In genomic region chr20:32357869-32358631, GRCh38 we compare ENCODE assay signal across 1 cellular context.
A peak's percentile ranks its signal among the peaks of the same experiment; 100 is the strongest.
TF ChIP-seq lines count a peak whose summit lies in the region.

Gene ASXL1 (plus strand): TSS chr20:32358331. CDS start chr20:32358776, 445 bp downstream.

TF ChIP-seq in HEK293, 187 proteins besides CTCF, POLR2A, EP300 and RAD21 (continued from another document and continues in another):
- no peak for TF ChIP-seq TSHZ1 (tag by site-specific recombination; IDR thresholded peaks at IDR 0.05; ENCODE audit: borderline replicate concordance)
- TF ChIP-seq ZSCAN16 (tag by site-specific recombination; IDR thresholded peaks at IDR 0.05), result no peak
- no peak for TF ChIP-seq TCF7L2 (IDR thresholded peaks at IDR 0.05; ENCODE audit: borderline replicate concordance, low read depth, low read length)
- peak; percentile 20; the same call in 1 of the 2 replicates for TF ChIP-seq OVOL3 (tag by site-specific recombination; IDR thresholded peaks at IDR 0.05)
- TF ChIP-seq, protein P1, sequence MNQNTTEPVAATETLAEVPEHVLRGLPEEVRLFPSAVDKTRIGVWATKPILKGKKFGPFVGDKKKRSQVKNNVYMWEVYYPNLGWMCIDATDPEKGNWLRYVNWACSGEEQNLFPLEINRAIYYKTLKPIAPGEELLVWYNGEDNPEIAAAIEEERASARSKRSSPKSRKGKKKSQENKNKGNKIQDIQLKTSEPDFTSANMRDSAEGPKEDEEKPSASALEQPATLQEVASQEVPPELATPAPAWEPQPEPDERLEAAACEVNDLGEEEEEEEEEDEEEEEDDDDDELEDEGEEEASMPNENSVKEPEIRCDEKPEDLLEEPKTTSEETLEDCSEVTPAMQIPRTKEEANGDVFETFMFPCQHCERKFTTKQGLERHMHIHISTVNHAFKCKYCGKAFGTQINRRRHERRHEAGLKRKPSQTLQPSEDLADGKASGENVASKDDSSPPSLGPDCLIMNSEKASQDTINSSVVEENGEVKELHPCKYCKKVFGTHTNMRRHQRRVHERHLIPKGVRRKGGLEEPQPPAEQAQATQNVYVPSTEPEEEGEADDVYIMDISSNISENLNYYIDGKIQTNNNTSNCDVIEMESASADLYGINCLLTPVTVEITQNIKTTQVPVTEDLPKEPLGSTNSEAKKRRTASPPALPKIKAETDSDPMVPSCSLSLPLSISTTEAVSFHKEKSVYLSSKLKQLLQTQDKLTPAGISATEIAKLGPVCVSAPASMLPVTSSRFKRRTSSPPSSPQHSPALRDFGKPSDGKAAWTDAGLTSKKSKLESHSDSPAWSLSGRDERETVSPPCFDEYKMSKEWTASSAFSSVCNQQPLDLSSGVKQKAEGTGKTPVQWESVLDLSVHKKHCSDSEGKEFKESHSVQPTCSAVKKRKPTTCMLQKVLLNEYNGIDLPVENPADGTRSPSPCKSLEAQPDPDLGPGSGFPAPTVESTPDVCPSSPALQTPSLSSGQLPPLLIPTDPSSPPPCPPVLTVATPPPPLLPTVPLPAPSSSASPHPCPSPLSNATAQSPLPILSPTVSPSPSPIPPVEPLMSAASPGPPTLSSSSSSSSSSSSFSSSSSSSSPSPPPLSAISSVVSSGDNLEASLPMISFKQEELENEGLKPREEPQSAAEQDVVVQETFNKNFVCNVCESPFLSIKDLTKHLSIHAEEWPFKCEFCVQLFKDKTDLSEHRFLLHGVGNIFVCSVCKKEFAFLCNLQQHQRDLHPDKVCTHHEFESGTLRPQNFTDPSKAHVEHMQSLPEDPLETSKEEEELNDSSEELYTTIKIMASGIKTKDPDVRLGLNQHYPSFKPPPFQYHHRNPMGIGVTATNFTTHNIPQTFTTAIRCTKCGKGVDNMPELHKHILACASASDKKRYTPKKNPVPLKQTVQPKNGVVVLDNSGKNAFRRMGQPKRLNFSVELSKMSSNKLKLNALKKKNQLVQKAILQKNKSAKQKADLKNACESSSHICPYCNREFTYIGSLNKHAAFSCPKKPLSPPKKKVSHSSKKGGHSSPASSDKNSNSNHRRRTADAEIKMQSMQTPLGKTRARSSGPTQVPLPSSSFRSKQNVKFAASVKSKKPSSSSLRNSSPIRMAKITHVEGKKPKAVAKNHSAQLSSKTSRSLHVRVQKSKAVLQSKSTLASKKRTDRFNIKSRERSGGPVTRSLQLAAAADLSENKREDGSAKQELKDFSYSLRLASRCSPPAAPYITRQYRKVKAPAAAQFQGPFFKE (tag by site-specific recombination; IDR thresholded peaks at IDR 0.05; ENCODE audit: borderline replicate concordance), result no peak
- TF ChIP-seq GLIS2 (tag by site-specific recombination; IDR thresholded peaks at IDR 0.05), result peak; percentile 99
- peak; percentile 98 for TF ChIP-seq INSM2 (tag by site-specific recombination; IDR thresholded peaks at IDR 0.05)
- TF ChIP-seq, protein P2, sequence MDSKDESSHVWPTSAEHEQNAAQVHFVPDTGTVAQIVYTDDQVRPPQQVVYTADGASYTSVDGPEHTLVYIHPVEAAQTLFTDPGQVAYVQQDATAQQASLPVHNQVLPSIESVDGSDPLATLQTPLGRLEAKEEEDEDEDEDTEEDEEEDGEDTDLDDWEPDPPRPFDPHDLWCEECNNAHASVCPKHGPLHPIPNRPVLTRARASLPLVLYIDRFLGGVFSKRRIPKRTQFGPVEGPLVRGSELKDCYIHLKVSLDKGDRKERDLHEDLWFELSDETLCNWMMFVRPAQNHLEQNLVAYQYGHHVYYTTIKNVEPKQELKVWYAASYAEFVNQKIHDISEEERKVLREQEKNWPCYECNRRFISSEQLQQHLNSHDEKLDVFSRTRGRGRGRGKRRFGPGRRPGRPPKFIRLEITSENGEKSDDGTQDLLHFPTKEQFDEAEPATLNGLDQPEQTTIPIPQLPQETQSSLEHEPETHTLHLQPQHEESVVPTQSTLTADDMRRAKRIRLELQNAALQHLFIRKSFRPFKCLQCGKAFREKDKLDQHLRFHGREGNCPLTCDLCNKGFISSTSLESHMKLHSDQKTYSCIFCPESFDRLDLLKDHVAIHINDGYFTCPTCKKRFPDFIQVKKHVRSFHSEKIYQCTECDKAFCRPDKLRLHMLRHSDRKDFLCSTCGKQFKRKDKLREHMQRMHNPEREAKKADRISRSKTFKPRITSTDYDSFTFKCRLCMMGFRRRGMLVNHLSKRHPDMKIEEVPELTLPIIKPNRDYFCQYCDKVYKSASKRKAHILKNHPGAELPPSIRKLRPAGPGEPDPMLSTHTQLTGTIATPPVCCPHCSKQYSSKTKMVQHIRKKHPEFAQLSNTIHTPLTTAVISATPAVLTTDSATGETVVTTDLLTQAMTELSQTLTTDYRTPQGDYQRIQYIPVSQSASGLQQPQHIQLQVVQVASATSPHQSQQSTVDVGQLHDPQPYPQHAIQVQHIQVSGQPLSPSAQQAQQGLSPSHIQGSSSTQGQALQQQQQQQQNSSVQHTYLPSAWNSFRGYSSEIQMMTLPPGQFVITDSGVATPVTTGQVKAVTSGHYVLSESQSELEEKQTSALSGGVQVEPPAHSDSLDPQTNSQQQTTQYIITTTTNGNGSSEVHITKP (tag by site-specific recombination; IDR thresholded peaks at IDR 0.05), result peak; percentile 9
- TF ChIP-seq KLF1 (tag by site-specific recombination; IDR thresholded peaks at IDR 0.05), result peak; percentile 89
- 0 out of 2 replicates have a peak, but pooled peaks have one; percentile 77 for TF ChIP-seq ZFP37 (tag by site-specific recombination; IDR thresholded peaks at IDR 0.05)
- TF ChIP-seq ZNF221 (tag by site-specific recombination; IDR thresholded peaks at IDR 0.05; ENCODE audit: borderline replicate concordance), result no peak
- peak; percentile 58; the same call in 1 of the 2 replicates for TF ChIP-seq ZBTB20 (tag by site-specific recombination; IDR thresholded peaks at IDR 0.05)
- no peak for TF ChIP-seq GLI4 (tag by site-specific recombination; IDR thresholded peaks at IDR 0.05)
- TF ChIP-seq ZNF513 (tag by site-specific recombination; IDR thresholded peaks at IDR 0.05), result no peak
- no peak for TF ChIP-seq ZNF558 (tag by site-specific recombination; IDR thresholded peaks at IDR 0.05)
- no peak for TF ChIP-seq MYNN (tag by site-specific recombination; IDR thresholded peaks at IDR 0.05; ENCODE audit: borderline replicate concordance)
- no peak for TF ChIP-seq ZBTB21 (tag by site-specific recombination; IDR thresholded peaks at IDR 0.05)
- no peak for TF ChIP-seq ZNF174 (tag by site-specific recombination; IDR thresholded peaks at IDR 0.05)
- TF ChIP-seq ZNF426 (tag by site-specific recombination; IDR thresholded peaks at IDR 0.05), result no peak
- peak; percentile 80 for TF ChIP-seq ZNF324 (tag by site-specific recombination; IDR thresholded peaks at IDR 0.05)
- no peak for TF ChIP-seq PRDM1 (tag by site-specific recombination; IDR thresholded peaks at IDR 0.05)
- no peak for TF ChIP-seq ZNF791 (tag by site-specific recombination; IDR thresholded peaks at IDR 0.05)
- no peak for TF ChIP-seq ZNF501 (tag by site-specific recombination; IDR thresholded peaks at IDR 0.05)
- TF ChIP-seq ZNF148 (tag by site-specific recombination; IDR thresholded peaks at IDR 0.05; ENCODE audit: borderline replicate concordance), result no peak
- TF ChIP-seq ZNF585B (tag by site-specific recombination; IDR thresholded peaks at IDR 0.05), result no peak
- no peak for TF ChIP-seq ELK4 (IDR thresholded peaks at IDR 0.05; ENCODE audit: borderline replicate concordance, low read depth, low read length)
- TF ChIP-seq ZBTB17 (tag by site-specific recombination; IDR thresholded peaks at IDR 0.05), result peak; percentile 95
- peak; percentile 18 for TF ChIP-seq WT1 (tag by site-specific recombination; IDR thresholded peaks at IDR 0.05)
- no peak for TF ChIP-seq ZNF548 (tag by site-specific recombination; IDR thresholded peaks at IDR 0.05)
- peak; percentile 99 for TF ChIP-seq KLF7 (tag by site-specific recombination; IDR thresholded peaks at IDR 0.05; ENCODE audit: borderline replicate concordance)
- no peak for TF ChIP-seq ZNF175 (tag by site-specific recombination; IDR thresholded peaks at IDR 0.05)
- TF ChIP-seq SP7 (tag by site-specific recombination; IDR thresholded peaks at IDR 0.05), result peak; percentile 72
- TF ChIP-seq ZNF19 (tag by site-specific recombination; IDR thresholded peaks at IDR 0.05; ENCODE audit: low read depth), result no peak
- TF ChIP-seq ZFP41 (tag by site-specific recombination; IDR thresholded peaks at IDR 0.05; ENCODE audit: borderline replicate concordance), result no peak
- TF ChIP-seq, protein P3, sequence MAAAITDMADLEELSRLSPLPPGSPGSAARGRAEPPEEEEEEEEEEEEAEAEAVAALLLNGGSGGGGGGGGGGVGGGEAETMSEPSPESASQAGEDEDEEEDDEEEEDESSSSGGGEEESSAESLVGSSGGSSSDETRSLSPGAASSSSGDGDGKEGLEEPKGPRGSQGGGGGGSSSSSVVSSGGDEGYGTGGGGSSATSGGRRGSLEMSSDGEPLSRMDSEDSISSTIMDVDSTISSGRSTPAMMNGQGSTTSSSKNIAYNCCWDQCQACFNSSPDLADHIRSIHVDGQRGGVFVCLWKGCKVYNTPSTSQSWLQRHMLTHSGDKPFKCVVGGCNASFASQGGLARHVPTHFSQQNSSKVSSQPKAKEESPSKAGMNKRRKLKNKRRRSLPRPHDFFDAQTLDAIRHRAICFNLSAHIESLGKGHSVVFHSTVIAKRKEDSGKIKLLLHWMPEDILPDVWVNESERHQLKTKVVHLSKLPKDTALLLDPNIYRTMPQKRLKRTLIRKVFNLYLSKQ (tag by site-specific recombination; IDR thresholded peaks at IDR 0.05; ENCODE audit: borderline replicate concordance), result no peak
- TF ChIP-seq ZNF843 (tag by site-specific recombination; IDR thresholded peaks at IDR 0.05), result peak; percentile 50
- no peak for TF ChIP-seq ZNF416 (tag by site-specific recombination; IDR thresholded peaks at IDR 0.05)
- no peak for TF ChIP-seq ZNF140 (tag by site-specific recombination; IDR thresholded peaks at IDR 0.05)
- TF ChIP-seq HOXA7 (CRISPR knock-in tag; IDR thresholded peaks at IDR 0.05; ENCODE audit: borderline replicate concordance), result no peak
- no peak for TF ChIP-seq ZNF302 (tag by site-specific recombination; IDR thresholded peaks at IDR 0.05; ENCODE audit: low read depth)
